Comparison of ENCODE assay signal across 1 cellular context in the genomic region with DNA sequence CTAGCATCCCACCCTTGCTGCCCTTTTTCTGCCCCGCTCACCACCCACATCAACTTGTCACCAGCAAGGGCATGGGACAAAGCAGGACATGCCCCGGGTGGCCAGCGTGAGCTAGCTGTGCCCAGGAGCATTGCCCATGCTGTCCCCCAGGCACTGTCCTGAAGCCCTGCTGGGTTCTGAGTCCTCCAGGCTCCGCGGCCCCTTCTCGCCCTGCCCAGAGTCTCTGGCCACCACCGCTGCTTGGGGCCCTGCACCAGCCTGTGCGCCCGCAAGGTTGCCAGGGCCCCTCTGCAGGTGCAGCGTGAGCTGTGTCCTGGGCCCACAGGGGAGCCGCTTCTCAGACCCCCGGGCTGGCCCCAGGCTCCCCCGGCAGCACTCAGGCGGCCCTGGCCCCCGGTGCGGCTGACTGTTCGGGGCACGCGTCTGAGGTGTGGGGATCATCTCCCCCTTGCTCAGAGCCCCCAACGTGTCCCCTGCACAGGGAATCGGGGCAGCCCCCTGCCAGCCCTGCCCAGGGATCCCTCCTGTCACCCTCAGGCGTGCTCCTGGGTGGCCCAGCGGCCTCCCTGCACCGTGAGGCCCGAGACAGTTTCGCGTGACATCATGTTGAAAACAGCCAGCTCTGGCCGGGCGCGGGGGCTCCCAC.
TF ChIP-seq lines count a peak whose summit lies in the region.

No MANE protein-coding gene starts in this region.

TF ChIP-seq in HepG2, 621 proteins besides CTCF, POLR2A, EP300 and RAD21:
- TF ChIP-seq ATF7-NPFF (CRISPR knock-in tag; IDR thresholded peaks at IDR 0.05; ENCODE audit: low read depth): no peak
- TF ChIP-seq, protein P1, sequence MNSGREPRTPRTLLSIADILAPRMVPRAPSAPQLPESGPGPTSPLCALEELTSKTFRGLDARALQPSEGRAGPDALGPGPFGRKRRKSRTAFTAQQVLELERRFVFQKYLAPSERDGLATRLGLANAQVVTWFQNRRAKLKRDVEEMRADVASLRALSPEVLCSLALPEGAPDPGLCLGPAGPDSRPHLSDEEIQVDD (CRISPR knock-in tag; IDR thresholded peaks at IDR 0.05; ENCODE audit: borderline replicate concordance): no peak
- TF ChIP-seq HNRNPL (IDR thresholded peaks at IDR 0.05; ENCODE audit: low read depth, low read length): 0 out of 2 replicates have a peak, but pooled peaks have one; percentile 17
- TF ChIP-seq ZNF792 (CRISPR knock-in tag; IDR thresholded peaks at IDR 0.05): no peak
- TF ChIP-seq ZBTB38 (CRISPR knock-in tag; IDR thresholded peaks at IDR 0.05): peak; percentile 49; the same call in 1 of the 2 replicates
